19 cellular contexts compared by ENCODE assay signal in the genomic region with DNA sequence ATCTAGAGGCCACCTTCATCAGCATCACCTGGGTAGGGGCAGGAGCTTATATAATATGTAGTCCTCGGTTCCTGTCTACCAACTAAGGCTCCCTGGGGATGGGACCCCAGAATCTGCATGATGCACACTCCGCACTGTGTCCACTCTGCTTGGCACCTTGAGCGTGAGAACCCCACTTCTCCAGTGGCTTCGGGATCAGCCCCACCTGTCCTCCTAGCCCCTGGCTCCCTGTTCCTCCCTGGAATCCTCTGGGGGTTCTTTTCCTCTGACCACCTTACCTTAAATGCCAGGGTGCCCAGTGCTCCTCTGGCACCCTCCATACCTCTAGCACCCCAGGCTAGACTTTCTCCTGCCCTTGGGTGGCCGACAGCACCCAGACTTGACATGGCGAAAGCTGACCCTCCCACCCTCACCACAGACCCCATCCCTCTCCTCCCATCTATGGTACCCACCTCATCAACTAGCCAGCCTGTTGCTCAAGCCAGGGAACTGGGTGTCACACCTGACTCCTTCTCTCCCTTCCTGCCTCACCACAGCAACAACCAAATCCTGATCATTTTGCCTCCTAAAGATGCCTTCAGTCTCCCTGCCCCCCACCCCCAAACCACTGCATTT. TPM values are rescaled to one million over a fixed set of nuclear protein-coding genes. Genes with fewer than 3 reads are reported as not detected.
"Had no signal": no experiment of that assay in that cellular context is flagged by ENCODE, and none has a peak within 500 bp of the region (broad histone marks: within the 10 kb centered on the region; RNA-seq: fewer than 3 reads in every experiment).

No MANE protein-coding gene starts in this region.

- H3K36me3 ChIP-seq: colonic mucosa had no signal

- DNase-seq: activated CD4-positive, alpha-beta T cell treated with anti-CD3 and anti-CD28 coated beads, Interleukin-2, amount 50 U/mL, for 1 hour; activated CD4-positive, CD25-positive, alpha-beta regulatory T cell treated with anti-CD3 and anti-CD28 coated beads, Interleukin-2, amount 50 U/mL, for 72 hours; activated gamma-delta T cell treated with Interleukin-2 at 50 U/mL for 16 hours; activated naive CD8-positive, alpha-beta T cell treated with anti-CD3 and anti-CD28 coated beads for 36 hours; activated T-cell treated with anti-CD3 and anti-CD28 coated beads, Interleukin-2, amount 50 U/mL, for 72 hours; amygdala; body of pancreas; central memory CD4-positive, alpha-beta T cell; colonic mucosa; hippocampal formation; left cardiac atrium; natural killer cell; occipital lobe; stimulated activated naive CD8-positive, alpha-beta T cell treated with anti-CD3 and anti-CD28 coated beads, Interleukin-15, amount 100 ng/mL, for 72 hours; SW 1271; T-helper 2 cell; testis had no signal

- H3K4me3 ChIP-seq: body of pancreas, colonic mucosa, testis had no signal

- H3K9me3 ChIP-seq: body of pancreas, colonic mucosa, testis had no signal

- ATAC-seq: activated T-cell treated with anti-CD3 and anti-CD28 coated beads, Interleukin-2, amount 50 U/mL, for 72 hours; body of pancreas; esophagus mucosa; left cardiac atrium; natural killer cell; stimulated activated naive CD8-positive, alpha-beta T cell treated with anti-CD3 and anti-CD28 coated beads, Interleukin-15, amount 100 ng/mL, for 72 hours had no signal

- H3K27me3 ChIP-seq: testis had no signal

- H3K27ac ChIP-seq: body of pancreas, colonic mucosa, VCaP had no signal

RNA-seq across cellular contexts. Expression of gene NXPH3, which starts 2.8 kb away (rescaled TPM):
- total RNA-seq: natural killer cell had no signal
